8 cellular contexts compared by ENCODE assay signal in the genomic region with DNA sequence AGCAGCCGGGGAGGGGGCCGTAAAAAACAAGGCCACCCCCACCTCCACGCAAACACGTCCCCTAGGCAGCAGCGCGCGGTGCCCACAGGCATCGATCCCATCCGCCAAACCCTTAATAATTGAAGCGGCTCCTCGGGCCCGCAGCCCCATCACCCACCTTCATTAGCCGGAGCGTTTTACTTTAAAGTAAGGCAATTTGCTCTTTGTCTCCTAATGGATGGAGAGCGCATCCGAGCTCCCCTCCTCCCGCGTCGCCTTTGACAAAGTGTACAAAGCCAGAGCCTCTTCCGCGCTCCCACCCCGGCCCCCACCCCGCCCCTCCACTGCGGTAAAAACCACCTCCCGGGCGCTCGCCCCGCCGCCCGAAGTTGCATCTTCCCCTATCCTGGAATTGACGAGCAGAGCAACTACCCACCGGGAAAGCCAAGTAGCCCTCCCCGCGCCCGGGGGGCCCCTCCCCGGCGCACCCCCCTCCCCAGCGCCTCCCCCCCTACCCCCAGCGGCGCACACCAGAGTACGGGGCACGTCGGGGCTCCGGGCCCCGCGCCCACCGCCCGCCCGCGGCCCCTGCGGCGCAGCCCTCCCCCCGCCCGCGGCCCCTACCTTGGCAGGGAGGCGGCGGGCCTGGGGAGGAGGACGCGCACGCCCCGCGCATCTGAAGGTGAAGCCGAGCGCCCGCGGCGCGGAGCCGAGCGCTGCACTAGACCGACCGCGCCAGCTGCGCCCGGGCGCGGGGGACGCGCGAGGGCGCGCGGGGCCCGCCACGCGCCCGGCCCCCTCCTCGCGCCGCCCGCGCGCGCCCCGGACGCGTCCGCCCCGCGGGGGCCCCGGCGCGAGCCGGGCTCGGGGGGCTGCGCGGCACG. TPM values are rescaled to one million over a fixed set of nuclear protein-coding genes. Genes with fewer than 3 reads are reported as not detected.
DNase-seq lines count a peak whose midpoint lies in the region; ATAC-seq and TF ChIP-seq lines count a peak whose summit lies in the region.

A gene with protein sequence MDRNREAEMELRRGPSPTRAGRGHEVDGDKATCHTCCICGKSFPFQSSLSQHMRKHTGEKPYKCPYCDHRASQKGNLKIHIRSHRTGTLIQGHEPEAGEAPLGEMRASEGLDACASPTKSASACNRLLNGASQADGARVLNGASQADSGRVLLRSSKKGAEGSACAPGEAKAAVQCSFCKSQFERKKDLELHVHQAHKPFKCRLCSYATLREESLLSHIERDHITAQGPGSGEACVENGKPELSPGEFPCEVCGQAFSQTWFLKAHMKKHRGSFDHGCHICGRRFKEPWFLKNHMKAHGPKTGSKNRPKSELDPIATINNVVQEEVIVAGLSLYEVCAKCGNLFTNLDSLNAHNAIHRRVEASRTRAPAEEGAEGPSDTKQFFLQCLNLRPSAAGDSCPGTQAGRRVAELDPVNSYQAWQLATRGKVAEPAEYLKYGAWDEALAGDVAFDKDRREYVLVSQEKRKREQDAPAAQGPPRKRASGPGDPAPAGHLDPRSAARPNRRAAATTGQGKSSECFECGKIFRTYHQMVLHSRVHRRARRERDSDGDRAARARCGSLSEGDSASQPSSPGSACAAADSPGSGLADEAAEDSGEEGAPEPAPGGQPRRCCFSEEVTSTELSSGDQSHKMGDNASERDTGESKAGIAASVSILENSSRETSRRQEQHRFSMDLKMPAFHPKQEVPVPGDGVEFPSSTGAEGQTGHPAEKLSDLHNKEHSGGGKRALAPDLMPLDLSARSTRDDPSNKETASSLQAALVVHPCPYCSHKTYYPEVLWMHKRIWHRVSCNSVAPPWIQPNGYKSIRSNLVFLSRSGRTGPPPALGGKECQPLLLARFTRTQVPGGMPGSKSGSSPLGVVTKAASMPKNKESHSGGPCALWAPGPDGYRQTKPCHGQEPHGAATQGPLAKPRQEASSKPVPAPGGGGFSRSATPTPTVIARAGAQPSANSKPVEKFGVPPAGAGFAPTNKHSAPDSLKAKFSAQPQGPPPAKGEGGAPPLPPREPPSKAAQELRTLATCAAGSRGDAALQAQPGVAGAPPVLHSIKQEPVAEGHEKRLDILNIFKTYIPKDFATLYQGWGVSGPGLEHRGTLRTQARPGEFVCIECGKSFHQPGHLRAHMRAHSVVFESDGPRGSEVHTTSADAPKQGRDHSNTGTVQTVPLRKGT (minus strand): TSS at position 702 of the 863 bp plus-strand sequence. CDS start 52,188 bp downstream, outside the sequence.

- H3K27me3 ChIP-seq in heart left ventricle (no peaks in the 10 kb centered on the region), parathyroid adenoma (ENCODE audit: control insufficient read depth, insufficient read depth, low read length) (no peaks in the 10 kb centered on the region)

- peak within 1 kb of the TSS; percentile 69 for H3K27ac Mint-ChIP-seq in T-helper 1 cell treated with Interleukin-12 subunit alpha and Interleukin-12 subunit beta and Interleukin-4 antibody, amounts not matched to agents 30 μg/mL and 1 μg/mL, for 36 hours
- peak within 1 kb of the TSS; percentile 46 for H3K27ac Mint-ChIP-seq in activated naive CD4-positive, alpha-beta T cell treated with anti-CD3 and anti-CD28 coated beads, Interleukin-2, amount 50 U/mL, for 24 hours

- TF ChIP-seq CTCF in heart left ventricle (IDR thresholded peaks at IDR 0.05) (no peak), parathyroid adenoma (IDR thresholded peaks at IDR 0.05) (no peak)

- H3K4me1 Mint-ChIP-seq in T-helper 1 cell treated with Interleukin-12 subunit alpha and Interleukin-12 subunit beta and Interleukin-4 antibody, amounts not matched to agents 30 μg/mL and 1 μg/mL, for 36 hours (ENCODE audit: low read depth): peaks cover 25% of the 10 kb centered on the region
- H3K4me1 Mint-ChIP-seq in activated naive CD4-positive, alpha-beta T cell treated with anti-CD3 and anti-CD28 coated beads, Interleukin-2, amount 50 U/mL, for 24 hours: peaks cover 31% of the 10 kb centered on the region

- H3K9me3 ChIP-seq in heart left ventricle (no peaks in the 10 kb centered on the region), parathyroid adenoma (ENCODE audit: control insufficient read depth, low read length) (no peaks in the 10 kb centered on the region)

- no peaks in the 10 kb centered on the region for H3K9me3 Mint-ChIP-seq in T-helper 1 cell treated with Interleukin-12 subunit alpha and Interleukin-12 subunit beta and Interleukin-4 antibody, amounts not matched to agents 30 μg/mL and 1 μg/mL, for 36 hours
- no peaks in the 10 kb centered on the region for H3K9me3 Mint-ChIP-seq in activated naive CD4-positive, alpha-beta T cell treated with anti-CD3 and anti-CD28 coated beads, Interleukin-2, amount 50 U/mL, for 24 hours

- peak in 2 of 4 donors; percentile 3 to 12 for ATAC-seq in heart left ventricle

- H3K36me3 ChIP-seq in heart left ventricle (no peaks in the 10 kb centered on the region), parathyroid adenoma (ENCODE audit: control insufficient read depth, insufficient read depth, low read length) (no peaks in the 10 kb centered on the region)

- H3K4me3 Mint-ChIP-seq in T-helper 1 cell treated with Interleukin-12 subunit alpha and Interleukin-12 subunit beta and Interleukin-4 antibody, amounts not matched to agents 30 μg/mL and 1 μg/mL, for 36 hours: peak within 1 kb of the TSS; percentile 95
- H3K4me3 Mint-ChIP-seq in activated naive CD4-positive, alpha-beta T cell treated with anti-CD3 and anti-CD28 coated beads, Interleukin-2, amount 50 U/mL, for 24 hours: peak within 1 kb of the TSS; percentile 96

- H3K9ac ChIP-seq in parathyroid adenoma: no peak within 1 kb of the TSS

- peak within 1 kb of the TSS; percentile 91 for H2AFZ ChIP-seq in parathyroid adenoma

- DNase-seq in T-helper 1 cell: no peak
- peak; percentile 14 for DNase-seq in NCI-H128 (lab: John Stamatoyannopoulos, UW; ENCODE audit: unreplicated experiment)
- peak in 3 of 5 donors; percentile 46 to 74 (median 55) for DNase-seq in heart left ventricle
- no peak for DNase-seq in HCEC 1CT
- DNase-seq in NCI-H1048 (lab: John Stamatoyannopoulos, UW): no peak

- WGBS in heart left ventricle, 4 donors: 0 to 1% (median 1%) methylated on average over 29 to 108 of the region's 108 CpGs

- no peak for TF ChIP-seq POLR2A in heart left ventricle (IDR thresholded peaks at IDR 0.05)

- peaks cover 7% of the 10 kb centered on the region for H3K79me2 ChIP-seq in parathyroid adenoma

- H3K4me1 ChIP-seq in heart left ventricle (peaks cover 0 to 50% (median 14%) of the 10 kb centered on the region in 12 donors), parathyroid adenoma (peaks cover 9% of the 10 kb centered on the region)

- intact Hi-C loops in heart left ventricle (cut with DNase I): loop anchor here in 7 of 10 donors (2.0 to 10.0 kb wide), 11 partner anchors 42 to 1997 kb away; a partner anchor contains a TSS

- H3K4me2 ChIP-seq in parathyroid adenoma (ENCODE audit: low read length): peak within 1 kb of the TSS; percentile 87

- H3K27ac ChIP-seq in heart left ventricle (peak within 1 kb of the TSS in 11 of 12 donors; percentile 44 to 92 (median 87)), parathyroid adenoma (peak within 1 kb of the TSS; percentile 83)

- peak within 1 kb of the TSS; percentile 62 to 86 (median 78) for H3K4me3 ChIP-seq in heart left ventricle
- peak within 1 kb of the TSS; percentile 72 for H3K4me3 ChIP-seq in parathyroid adenoma (ENCODE audit: low read depth, low read length)

- peaks cover 84% of the 10 kb centered on the region for H3K27me3 Mint-ChIP-seq in T-helper 1 cell treated with Interleukin-12 subunit alpha and Interleukin-12 subunit beta and Interleukin-4 antibody, amounts not matched to agents 30 μg/mL and 1 μg/mL, for 36 hours (ENCODE audit: low read depth)
- H3K27me3 Mint-ChIP-seq in activated naive CD4-positive, alpha-beta T cell treated with anti-CD3 and anti-CD28 coated beads, Interleukin-2, amount 50 U/mL, for 24 hours: no peaks in the 10 kb centered on the region

- no peaks in the 10 kb centered on the region for H3K36me3 Mint-ChIP-seq in T-helper 1 cell treated with Interleukin-12 subunit alpha and Interleukin-12 subunit beta and Interleukin-4 antibody, amounts not matched to agents 30 μg/mL and 1 μg/mL, for 36 hours (ENCODE audit: low read depth)
- no peaks in the 10 kb centered on the region for H3K36me3 Mint-ChIP-seq in activated naive CD4-positive, alpha-beta T cell treated with anti-CD3 and anti-CD28 coated beads, Interleukin-2, amount 50 U/mL, for 24 hours

RNA-seq across cellular contexts. Expression of the gene that starts here (rescaled TPM):
- total RNA-seq in heart left ventricle: 10 to 100 TPM; 10.1 to 24.8 (median 14.6) TPM
- 1 to 10 TPM; 4.8 to 4.9 TPM for polyA plus RNA-seq in heart left ventricle

Comparison
In these comparisons a context has a peak if more than half of its experiments do, and no peak if none do; other contexts are left out.
1. DNase-seq: peak in NCI-H128 (single experiment) and heart left ventricle (3 of 5); none in T-helper 1 cell (0 of 5), HCEC 1CT (single experiment) and NCI-H1048 (single experiment).